Comparison of ENCODE assay signal across 15 cellular contexts in the genomic region with DNA sequence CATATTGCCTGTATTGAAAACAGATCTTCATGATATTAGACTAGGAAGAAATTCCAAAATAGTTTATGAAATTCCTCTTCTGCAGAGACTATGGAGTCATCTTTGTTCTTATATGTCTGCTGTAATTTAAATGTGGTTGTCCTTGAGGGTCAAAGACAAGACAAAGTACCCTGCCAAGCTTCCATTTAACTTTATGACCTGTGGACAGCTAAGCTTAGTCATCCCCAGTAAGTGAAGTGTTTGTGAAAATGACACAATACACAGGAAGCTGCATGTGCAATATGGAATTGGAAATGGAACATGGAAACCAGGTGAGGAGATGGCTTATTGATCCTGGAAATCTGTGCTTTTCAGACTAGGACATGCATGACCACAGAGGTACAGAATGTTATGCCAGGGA.
"Had no signal": no experiment of that assay in that cellular context is flagged by ENCODE, and none has a peak within 500 bp of the region (broad histone marks: within the 10 kb centered on the region; RNA-seq: fewer than 3 reads in every experiment).

No MANE protein-coding gene starts in this region.

- H3K27me3 Mint-ChIP-seq: activated CD4-positive, alpha-beta T cell treated with anti-CD3 and anti-CD28 coated beads, Interleukin-2, amount 10 ng/mL, durations not matched to agents 7 days and 5 days; activated naive CD4-positive, alpha-beta T cell treated with anti-CD3 and anti-CD28 coated beads, Interleukin-2, amount 10 ng/mL, durations not matched to agents 7 days and 5 days had no signal

- H3K4me1 ChIP-seq: ascending aorta, breast epithelium, right atrium auricular region, tibial artery had no signal

- H3K36me3 Mint-ChIP-seq: activated naive CD4-positive, alpha-beta T cell treated with anti-CD3 and anti-CD28 coated beads, Interleukin-2, amount 10 ng/mL, durations not matched to agents 7 days and 5 days; natural killer cell treated with Interleukin-12 subunit alpha and Interleukin-12 subunit beta and Interleukin-15 and Interleukin-18, amount 100 ng/mL, for 72 hours had no signal

- H3K4me3 Mint-ChIP-seq: activated CD4-positive, alpha-beta T cell treated with anti-CD3 and anti-CD28 coated beads, Interleukin-2, amount 10 ng/mL, durations not matched to agents 7 days and 5 days; activated naive CD4-positive, alpha-beta T cell treated with anti-CD3 and anti-CD28 coated beads, Interleukin-2, amount 10 ng/mL, durations not matched to agents 7 days and 5 days; activated T-helper 17 cell treated with anti-CD3 and anti-CD28 coated beads, Interleukin-2, amount 50 U/mL, for 72 hours; natural killer cell treated with Interleukin-12 subunit alpha and Interleukin-12 subunit beta and Interleukin-15 and Interleukin-18, amount 100 ng/mL, for 72 hours had no signal

- DNase-seq: activated CD4-positive, alpha-beta T cell treated with anti-CD3 and anti-CD28 coated beads, Interleukin-2, amount 10 ng/mL, durations not matched to agents 7 days and 5 days; activated naive CD4-positive, alpha-beta T cell treated with anti-CD3 and anti-CD28 coated beads, Interleukin-2, amount 10 ng/mL, durations not matched to agents 7 days and 5 days; activated T-cell treated with anti-CD3 and anti-CD28 coated beads for 4 hours; nucleus accumbens; posterior cingulate gyrus; small intestine; stimulated activated CD4-positive, alpha-beta T cell treated with anti-CD3 and anti-CD28 coated beads, Interleukin-4, amount 100 ng/mL, for 24 hours; stimulated activated naive CD4-positive, alpha-beta T cell had no signal

- H3K9me3 Mint-ChIP-seq: activated CD4-positive, alpha-beta T cell treated with anti-CD3 and anti-CD28 coated beads, Interleukin-2, amount 10 ng/mL, durations not matched to agents 7 days and 5 days; activated naive CD4-positive, alpha-beta T cell treated with anti-CD3 and anti-CD28 coated beads, Interleukin-2, amount 10 ng/mL, durations not matched to agents 7 days and 5 days; activated T-helper 17 cell treated with anti-CD3 and anti-CD28 coated beads, Interleukin-2, amount 50 U/mL, for 72 hours; natural killer cell treated with Interleukin-12 subunit alpha and Interleukin-12 subunit beta and Interleukin-15 and Interleukin-18, amount 100 ng/mL, for 72 hours had no signal

- H3K27ac Mint-ChIP-seq: activated CD4-positive, alpha-beta T cell treated with anti-CD3 and anti-CD28 coated beads, Interleukin-2, amount 10 ng/mL, durations not matched to agents 7 days and 5 days; activated naive CD4-positive, alpha-beta T cell treated with anti-CD3 and anti-CD28 coated beads, Interleukin-2, amount 10 ng/mL, durations not matched to agents 7 days and 5 days; activated T-helper 17 cell treated with anti-CD3 and anti-CD28 coated beads, Interleukin-2, amount 50 U/mL, for 72 hours; natural killer cell treated with Interleukin-12 subunit alpha and Interleukin-12 subunit beta and Interleukin-15 and Interleukin-18, amount 100 ng/mL, for 72 hours had no signal

- H3K9me3 ChIP-seq: ascending aorta, breast epithelium, right atrium auricular region, tibial artery had no signal

- H3K27ac ChIP-seq: ascending aorta, breast epithelium, right atrium auricular region, tibial artery had no signal

- FAIRE-seq: urothelium cell line had no signal

- H3K4me1 Mint-ChIP-seq: activated CD4-positive, alpha-beta T cell treated with anti-CD3 and anti-CD28 coated beads, Interleukin-2, amount 10 ng/mL, durations not matched to agents 7 days and 5 days; activated naive CD4-positive, alpha-beta T cell treated with anti-CD3 and anti-CD28 coated beads, Interleukin-2, amount 10 ng/mL, durations not matched to agents 7 days and 5 days; activated T-helper 17 cell treated with anti-CD3 and anti-CD28 coated beads, Interleukin-2, amount 50 U/mL, for 72 hours had no signal

- H3K4me3 ChIP-seq: ascending aorta, breast epithelium, right atrium auricular region, tibial artery had no signal

- H3K36me3 ChIP-seq: ascending aorta, breast epithelium, right atrium auricular region, tibial artery had no signal

- H3K27me3 ChIP-seq: ascending aorta, breast epithelium, right atrium auricular region, tibial artery had no signal

- ATAC-seq: activated T-helper 17 cell treated with anti-CD3 and anti-CD28 coated beads, Interleukin-2, amount 50 U/mL, for 72 hours; natural killer cell treated with Interleukin-12 subunit alpha and Interleukin-12 subunit beta and Interleukin-15 and Interleukin-18, amount 100 ng/mL, for 72 hours had no signal
